1 cellular context compared by ENCODE assay signal in the genomic region with DNA sequence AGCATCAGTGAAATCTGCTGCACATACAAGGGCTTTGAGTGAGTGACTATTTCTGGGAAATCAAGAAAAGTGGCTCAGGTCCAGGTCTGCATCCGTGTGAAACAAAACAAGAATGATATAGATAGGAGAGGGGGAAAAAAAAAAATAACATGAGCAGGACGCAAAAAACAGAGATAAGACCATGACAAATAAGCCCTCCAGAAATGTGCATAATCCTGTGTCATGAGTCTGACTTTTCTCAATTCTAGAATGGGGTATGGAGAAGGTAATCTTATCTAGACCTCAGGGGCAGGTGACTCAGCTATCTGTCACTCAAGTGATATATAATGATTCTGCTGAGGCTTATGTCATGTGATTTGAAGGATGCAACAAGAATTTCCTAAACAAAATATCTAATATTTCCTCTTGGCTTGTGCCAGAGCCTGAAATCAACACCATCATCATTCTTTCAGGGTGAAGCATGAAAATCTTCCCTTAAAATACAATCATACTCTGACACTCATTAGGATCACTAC.
TF ChIP-seq lines count a peak whose summit lies in the region.

No MANE protein-coding gene starts in this region.

TF ChIP-seq in K562, 482 proteins besides CTCF, POLR2A, EP300 and RAD21 (continues in another document):
- TF ChIP-seq, protein P1, sequence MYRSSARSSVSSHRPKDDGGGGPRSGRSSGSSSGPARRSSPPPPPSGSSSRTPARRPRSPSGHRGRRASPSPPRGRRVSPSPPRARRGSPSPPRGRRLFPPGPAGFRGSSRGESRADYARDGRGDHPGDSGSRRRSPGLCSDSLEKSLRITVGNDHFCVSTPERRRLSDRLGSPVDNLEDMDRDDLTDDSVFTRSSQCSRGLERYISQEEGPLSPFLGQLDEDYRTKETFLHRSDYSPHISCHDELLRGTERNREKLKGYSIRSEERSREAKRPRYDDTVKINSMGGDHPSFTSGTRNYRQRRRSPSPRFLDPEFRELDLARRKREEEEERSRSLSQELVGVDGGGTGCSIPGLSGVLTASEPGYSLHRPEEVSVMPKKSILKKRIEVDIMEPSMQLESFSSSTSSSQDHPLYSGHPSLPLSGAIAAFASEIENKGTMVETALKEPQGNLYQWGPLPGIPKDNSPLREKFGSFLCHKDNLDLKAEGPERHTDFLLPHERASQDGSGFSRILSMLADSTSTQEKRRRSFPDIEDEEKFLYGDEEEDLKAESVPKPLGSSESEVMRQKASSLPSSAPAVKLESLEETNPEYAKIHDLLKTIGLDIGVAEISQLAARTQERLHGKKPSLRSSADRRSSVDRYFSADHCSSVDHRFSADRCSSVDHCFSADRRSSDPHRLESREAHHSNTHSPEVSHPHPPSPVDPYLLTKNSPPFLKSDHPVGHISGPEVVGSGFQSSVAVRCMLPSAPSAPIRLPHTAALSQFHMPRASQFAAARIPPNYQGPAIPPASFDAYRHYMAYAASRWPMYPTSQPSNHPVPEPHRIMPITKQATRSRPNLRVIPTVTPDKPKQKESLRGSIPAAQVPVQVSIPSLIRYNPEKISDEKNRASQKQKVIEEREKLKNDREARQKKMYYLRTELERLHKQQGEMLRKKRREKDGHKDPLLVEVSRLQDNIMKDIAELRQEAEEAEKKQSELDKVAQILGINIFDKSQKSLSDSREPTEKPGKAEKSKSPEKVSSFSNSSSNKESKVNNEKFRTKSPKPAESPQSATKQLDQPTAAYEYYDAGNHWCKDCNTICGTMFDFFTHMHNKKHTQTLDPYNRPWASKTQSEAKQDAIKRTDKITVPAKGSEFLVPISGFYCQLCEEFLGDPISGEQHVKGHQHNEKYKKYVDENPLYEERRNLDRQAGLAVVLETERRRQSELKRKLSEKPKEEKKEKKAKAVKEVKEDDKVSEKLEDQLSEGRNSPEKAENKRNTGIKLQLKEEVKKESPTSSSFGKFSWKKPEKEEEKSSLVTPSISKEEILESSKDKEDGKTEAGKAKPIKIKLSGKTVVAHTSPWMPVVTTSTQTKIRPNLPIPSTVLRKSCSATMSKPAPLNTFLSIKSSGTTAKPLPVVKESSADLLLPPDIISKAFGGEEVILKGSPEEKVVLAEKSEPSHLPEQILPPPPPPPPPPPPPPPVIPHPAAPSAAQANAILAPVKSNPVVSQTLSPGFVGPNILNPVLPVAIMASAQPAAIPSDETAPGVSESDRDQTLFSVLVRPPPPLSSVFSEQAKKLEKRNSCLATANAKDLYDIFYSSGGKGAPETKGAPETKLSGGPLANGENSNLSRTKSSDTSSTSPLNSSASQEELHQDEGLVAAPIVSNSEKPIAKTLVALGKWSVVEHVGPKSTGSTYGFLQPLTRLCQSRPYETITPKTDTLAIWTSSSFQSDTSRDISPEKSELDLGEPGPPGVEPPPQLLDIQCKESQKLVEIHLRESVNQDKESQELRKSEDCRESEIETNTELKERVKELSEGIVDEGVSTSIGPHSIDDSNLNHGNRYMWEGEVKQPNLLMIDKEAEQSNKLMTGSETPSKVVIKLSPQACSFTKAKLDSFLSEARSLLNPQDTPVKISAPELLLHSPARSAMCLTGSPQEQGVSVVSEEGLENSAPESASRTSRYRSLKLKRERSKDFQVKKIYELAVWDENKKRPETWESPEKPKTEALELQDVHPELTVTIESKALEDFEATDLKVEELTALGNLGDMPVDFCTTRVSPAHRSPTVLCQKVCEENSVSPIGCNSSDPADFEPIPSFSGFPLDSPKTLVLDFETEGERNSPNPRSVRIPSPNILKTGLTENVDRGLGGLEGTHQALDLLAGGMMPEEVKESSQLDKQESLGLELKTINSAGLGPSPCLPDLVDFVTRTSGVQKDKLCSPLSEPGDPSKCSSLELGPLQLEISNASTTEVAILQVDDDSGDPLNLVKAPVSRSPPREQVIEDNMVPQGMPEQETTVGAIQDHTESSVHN (IDR thresholded peaks at IDR 0.05; ENCODE audit: borderline replicate concordance in 1 of 2, low read depth in 1 of 2) = peak; percentile 88 to 99; a peak in 3 of 4 replicates
- TF ChIP-seq MAFK (IDR thresholded peaks at IDR 0.05; ENCODE audit: low read length) = peak; percentile 80; the same call in 1 of the 2 replicates
- no peak for TF ChIP-seq PTTG1 (tag; IDR thresholded peaks at IDR 0.05; ENCODE audit: low read depth)
- no peak for TF ChIP-seq ETS2 (tag; IDR thresholded peaks at IDR 0.05; ENCODE audit: borderline replicate concordance, poor library complexity, severe bottlenecking)
- TF ChIP-seq ETV5 (CRISPR knock-in tag; IDR thresholded peaks at IDR 0.05; ENCODE audit: low read depth) = no peak
- TF ChIP-seq NCOA6 (IDR thresholded peaks at IDR 0.05) = peak; percentile 27; the same call in 1 of the 2 replicates
- no peak for TF ChIP-seq PTBP1 (IDR thresholded peaks at IDR 0.05; ENCODE audit: low read depth, low read length)
- 0 out of 2 replicates have a peak, but pooled peaks have one; percentile 52 for TF ChIP-seq PHF21A (IDR thresholded peaks at IDR 0.05; ENCODE audit: borderline replicate concordance, low read depth)
- TF ChIP-seq BACH1 (tag; IDR thresholded peaks at IDR 0.05) = peak; percentile 89
- TF ChIP-seq, protein P2, sequence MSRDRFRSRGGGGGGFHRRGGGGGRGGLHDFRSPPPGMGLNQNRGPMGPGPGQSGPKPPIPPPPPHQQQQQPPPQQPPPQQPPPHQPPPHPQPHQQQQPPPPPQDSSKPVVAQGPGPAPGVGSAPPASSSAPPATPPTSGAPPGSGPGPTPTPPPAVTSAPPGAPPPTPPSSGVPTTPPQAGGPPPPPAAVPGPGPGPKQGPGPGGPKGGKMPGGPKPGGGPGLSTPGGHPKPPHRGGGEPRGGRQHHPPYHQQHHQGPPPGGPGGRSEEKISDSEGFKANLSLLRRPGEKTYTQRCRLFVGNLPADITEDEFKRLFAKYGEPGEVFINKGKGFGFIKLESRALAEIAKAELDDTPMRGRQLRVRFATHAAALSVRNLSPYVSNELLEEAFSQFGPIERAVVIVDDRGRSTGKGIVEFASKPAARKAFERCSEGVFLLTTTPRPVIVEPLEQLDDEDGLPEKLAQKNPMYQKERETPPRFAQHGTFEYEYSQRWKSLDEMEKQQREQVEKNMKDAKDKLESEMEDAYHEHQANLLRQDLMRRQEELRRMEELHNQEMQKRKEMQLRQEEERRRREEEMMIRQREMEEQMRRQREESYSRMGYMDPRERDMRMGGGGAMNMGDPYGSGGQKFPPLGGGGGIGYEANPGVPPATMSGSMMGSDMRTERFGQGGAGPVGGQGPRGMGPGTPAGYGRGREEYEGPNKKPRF (IDR thresholded peaks at IDR 0.05; ENCODE audit: low read depth, low read length) = no peak
- no peak for TF ChIP-seq NCOA4 (IDR thresholded peaks at IDR 0.05; ENCODE audit: partially characterized antibody)
- TF ChIP-seq ZNF263 (CRISPR knock-in tag; IDR thresholded peaks at IDR 0.05; ENCODE audit: borderline replicate concordance) = no peak
- TF ChIP-seq, protein P3, sequence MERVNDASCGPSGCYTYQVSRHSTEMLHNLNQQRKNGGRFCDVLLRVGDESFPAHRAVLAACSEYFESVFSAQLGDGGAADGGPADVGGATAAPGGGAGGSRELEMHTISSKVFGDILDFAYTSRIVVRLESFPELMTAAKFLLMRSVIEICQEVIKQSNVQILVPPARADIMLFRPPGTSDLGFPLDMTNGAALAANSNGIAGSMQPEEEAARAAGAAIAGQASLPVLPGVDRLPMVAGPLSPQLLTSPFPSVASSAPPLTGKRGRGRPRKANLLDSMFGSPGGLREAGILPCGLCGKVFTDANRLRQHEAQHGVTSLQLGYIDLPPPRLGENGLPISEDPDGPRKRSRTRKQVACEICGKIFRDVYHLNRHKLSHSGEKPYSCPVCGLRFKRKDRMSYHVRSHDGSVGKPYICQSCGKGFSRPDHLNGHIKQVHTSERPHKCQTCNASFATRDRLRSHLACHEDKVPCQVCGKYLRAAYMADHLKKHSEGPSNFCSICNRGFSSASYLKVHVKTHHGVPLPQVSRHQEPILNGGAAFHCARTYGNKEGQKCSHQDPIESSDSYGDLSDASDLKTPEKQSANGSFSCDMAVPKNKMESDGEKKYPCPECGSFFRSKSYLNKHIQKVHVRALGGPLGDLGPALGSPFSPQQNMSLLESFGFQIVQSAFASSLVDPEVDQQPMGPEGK (CRISPR knock-in tag; IDR thresholded peaks at IDR 0.05; ENCODE audit: borderline replicate concordance) = no peak
- peak; percentile 83 for TF ChIP-seq ATF7 (IDR thresholded peaks at IDR 0.05)
- no peak for TF ChIP-seq EWSR1 (IDR thresholded peaks at IDR 0.05; ENCODE audit: borderline replicate concordance, low read depth, partially characterized antibody)
- no peak for TF ChIP-seq HMG20B (CRISPR knock-in tag; IDR thresholded peaks at IDR 0.05)
- TF ChIP-seq, protein P4, sequence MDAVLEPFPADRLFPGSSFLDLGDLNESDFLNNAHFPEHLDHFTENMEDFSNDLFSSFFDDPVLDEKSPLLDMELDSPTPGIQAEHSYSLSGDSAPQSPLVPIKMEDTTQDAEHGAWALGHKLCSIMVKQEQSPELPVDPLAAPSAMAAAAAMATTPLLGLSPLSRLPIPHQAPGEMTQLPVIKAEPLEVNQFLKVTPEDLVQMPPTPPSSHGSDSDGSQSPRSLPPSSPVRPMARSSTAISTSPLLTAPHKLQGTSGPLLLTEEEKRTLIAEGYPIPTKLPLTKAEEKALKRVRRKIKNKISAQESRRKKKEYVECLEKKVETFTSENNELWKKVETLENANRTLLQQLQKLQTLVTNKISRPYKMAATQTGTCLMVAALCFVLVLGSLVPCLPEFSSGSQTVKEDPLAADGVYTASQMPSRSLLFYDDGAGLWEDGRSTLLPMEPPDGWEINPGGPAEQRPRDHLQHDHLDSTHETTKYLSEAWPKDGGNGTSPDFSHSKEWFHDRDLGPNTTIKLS (IDR thresholded peaks at IDR 0.05; ENCODE audit: borderline replicate concordance, low read depth) = no peak
- no peak for TF ChIP-seq ZNF764 (CRISPR knock-in tag; IDR thresholded peaks at IDR 0.05; ENCODE audit: low read depth)
- TF ChIP-seq NR2C1 (IDR thresholded peaks at IDR 0.05) = no peak
- TF ChIP-seq NR2C1 (tag; IDR thresholded peaks at IDR 0.05) = peak; percentile 26; the same call in 1 of the 2 replicates
- no peak for TF ChIP-seq MYC (IDR thresholded peaks at IDR 0.05; ENCODE audit: low read depth, low read length)
- TF ChIP-seq MYC (CRISPR knock-in tag; IDR thresholded peaks at IDR 0.05; ENCODE audit: borderline replicate concordance, low read depth) = no peak
- TF ChIP-seq, protein P5, sequence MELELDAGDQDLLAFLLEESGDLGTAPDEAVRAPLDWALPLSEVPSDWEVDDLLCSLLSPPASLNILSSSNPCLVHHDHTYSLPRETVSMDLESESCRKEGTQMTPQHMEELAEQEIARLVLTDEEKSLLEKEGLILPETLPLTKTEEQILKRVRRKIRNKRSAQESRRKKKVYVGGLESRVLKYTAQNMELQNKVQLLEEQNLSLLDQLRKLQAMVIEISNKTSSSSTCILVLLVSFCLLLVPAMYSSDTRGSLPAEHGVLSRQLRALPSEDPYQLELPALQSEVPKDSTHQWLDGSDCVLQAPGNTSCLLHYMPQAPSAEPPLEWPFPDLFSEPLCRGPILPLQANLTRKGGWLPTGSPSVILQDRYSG (tag; conservative IDR thresholded peaks at IDR 0.05; ENCODE audit: low read depth) = no peak
- TF ChIP-seq, protein P6, sequence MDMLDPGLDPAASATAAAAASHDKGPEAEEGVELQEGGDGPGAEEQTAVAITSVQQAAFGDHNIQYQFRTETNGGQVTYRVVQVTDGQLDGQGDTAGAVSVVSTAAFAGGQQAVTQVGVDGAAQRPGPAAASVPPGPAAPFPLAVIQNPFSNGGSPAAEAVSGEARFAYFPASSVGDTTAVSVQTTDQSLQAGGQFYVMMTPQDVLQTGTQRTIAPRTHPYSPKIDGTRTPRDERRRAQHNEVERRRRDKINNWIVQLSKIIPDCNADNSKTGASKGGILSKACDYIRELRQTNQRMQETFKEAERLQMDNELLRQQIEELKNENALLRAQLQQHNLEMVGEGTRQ (CRISPR knock-in tag; IDR thresholded peaks at IDR 0.05) = peak; percentile 16; the same call in 1 of the 2 replicates
- TF ChIP-seq, protein P7, sequence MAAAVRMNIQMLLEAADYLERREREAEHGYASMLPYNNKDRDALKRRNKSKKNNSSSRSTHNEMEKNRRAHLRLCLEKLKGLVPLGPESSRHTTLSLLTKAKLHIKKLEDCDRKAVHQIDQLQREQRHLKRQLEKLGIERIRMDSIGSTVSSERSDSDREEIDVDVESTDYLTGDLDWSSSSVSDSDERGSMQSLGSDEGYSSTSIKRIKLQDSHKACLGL (CRISPR knock-in tag; IDR thresholded peaks at IDR 0.05; ENCODE audit: borderline replicate concordance, poor library complexity, severe bottlenecking) = no peak
- TF ChIP-seq BHLHE40 (IDR thresholded peaks at IDR 0.05; ENCODE audit: low read length) = peak; percentile 85
- peak in 1 of 2 experiments; percentile 76; a peak in 2 of 4 replicates for TF ChIP-seq TBL1XR1 (IDR thresholded peaks at IDR 0.05; ENCODE audit: low read length in 2 of 2)
- TF ChIP-seq SRF (CRISPR knock-in tag; IDR thresholded peaks at IDR 0.05) = peak in 1 of 2 experiments; percentile 35; a peak in 1 of 4 replicates
- no peak for TF ChIP-seq CHD2 (IDR thresholded peaks at IDR 0.05; ENCODE audit: low read depth, low read length)
- TF ChIP-seq, protein P8, sequence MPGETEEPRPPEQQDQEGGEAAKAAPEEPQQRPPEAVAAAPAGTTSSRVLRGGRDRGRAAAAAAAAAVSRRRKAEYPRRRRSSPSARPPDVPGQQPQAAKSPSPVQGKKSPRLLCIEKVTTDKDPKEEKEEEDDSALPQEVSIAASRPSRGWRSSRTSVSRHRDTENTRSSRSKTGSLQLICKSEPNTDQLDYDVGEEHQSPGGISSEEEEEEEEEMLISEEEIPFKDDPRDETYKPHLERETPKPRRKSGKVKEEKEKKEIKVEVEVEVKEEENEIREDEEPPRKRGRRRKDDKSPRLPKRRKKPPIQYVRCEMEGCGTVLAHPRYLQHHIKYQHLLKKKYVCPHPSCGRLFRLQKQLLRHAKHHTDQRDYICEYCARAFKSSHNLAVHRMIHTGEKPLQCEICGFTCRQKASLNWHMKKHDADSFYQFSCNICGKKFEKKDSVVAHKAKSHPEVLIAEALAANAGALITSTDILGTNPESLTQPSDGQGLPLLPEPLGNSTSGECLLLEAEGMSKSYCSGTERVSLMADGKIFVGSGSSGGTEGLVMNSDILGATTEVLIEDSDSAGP (CRISPR knock-in tag; IDR thresholded peaks at IDR 0.05) = no peak
- no peak for TF ChIP-seq HMGN3 (IDR thresholded peaks at IDR 0.05; ENCODE audit: borderline replicate concordance, extremely low read depth, insufficient read length, low read depth, low read length)
- TF ChIP-seq PHF8 (IDR thresholded peaks at IDR 0.05; ENCODE audit: borderline replicate concordance, low read length) = no peak
- TF ChIP-seq ZFPM2 (CRISPR knock-in tag; IDR thresholded peaks at IDR 0.05) = no peak
- peak; percentile 64 for TF ChIP-seq TAF9B (IDR thresholded peaks at IDR 0.05; ENCODE audit: partially characterized antibody)
- TF ChIP-seq, protein P9, sequence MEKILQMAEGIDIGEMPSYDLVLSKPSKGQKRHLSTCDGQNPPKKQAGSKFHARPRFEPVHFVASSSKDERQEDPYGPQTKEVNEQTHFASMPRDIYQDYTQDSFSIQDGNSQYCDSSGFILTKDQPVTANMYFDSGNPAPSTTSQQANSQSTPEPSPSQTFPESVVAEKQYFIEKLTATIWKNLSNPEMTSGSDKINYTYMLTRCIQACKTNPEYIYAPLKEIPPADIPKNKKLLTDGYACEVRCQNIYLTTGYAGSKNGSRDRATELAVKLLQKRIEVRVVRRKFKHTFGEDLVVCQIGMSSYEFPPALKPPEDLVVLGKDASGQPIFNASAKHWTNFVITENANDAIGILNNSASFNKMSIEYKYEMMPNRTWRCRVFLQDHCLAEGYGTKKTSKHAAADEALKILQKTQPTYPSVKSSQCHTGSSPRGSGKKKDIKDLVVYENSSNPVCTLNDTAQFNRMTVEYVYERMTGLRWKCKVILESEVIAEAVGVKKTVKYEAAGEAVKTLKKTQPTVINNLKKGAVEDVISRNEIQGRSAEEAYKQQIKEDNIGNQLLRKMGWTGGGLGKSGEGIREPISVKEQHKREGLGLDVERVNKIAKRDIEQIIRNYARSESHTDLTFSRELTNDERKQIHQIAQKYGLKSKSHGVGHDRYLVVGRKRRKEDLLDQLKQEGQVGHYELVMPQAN (IDR thresholded peaks at IDR 0.05; ENCODE audit: borderline replicate concordance) = no peak
- TF ChIP-seq ZNF12 (CRISPR knock-in tag; IDR thresholded peaks at IDR 0.05) = no peak
- TF ChIP-seq FOXP1 (CRISPR knock-in tag; IDR thresholded peaks at IDR 0.05) = no peak
